Comparison of ENCODE assay signal across 26 cellular contexts in the genomic region with DNA sequence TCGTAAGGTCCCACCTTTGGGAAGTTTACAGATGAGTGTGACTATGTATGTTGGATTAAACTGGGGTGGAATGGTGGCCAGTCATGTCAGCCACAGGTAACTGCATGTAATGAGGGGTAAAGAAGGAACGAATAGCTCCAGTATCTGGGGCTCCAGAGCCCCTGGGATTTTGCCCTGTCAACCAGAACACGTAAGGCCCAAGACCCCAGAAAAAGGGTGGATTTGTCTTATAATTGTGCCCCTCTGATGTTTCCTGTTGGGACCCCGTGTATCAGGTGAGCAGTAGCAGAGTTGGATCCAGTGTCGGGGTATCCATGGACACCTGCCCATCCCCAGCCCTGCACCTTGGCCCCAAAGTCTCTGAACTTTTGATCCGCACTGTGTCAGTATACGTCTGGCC.
"Had no signal": no experiment of that assay in that cellular context is flagged by ENCODE, and none has a peak within 500 bp of the region (broad histone marks: within the 10 kb centered on the region; RNA-seq: fewer than 3 reads in every experiment).

No MANE protein-coding gene starts in this region.

- H3K27me3 ChIP-seq: brain microvascular endothelial cell had no signal

- H3K9me3 Mint-ChIP-seq: activated CD4-positive, alpha-beta memory T cell treated with anti-CD3 and anti-CD28 coated beads, Interleukin-2, amount 10 ng/mL, durations not matched to agents 7 days and 5 days; activated CD4-positive, alpha-beta T cell treated with anti-CD3 and anti-CD28 coated beads, Interleukin-2, amount 10 ng/mL, durations not matched to agents 7 days and 5 days; activated T-cell treated with anti-CD3 and anti-CD28 coated beads, Interleukin-2, amount 50 U/mL, for 24 hours; activated T-helper 17 cell treated with anti-CD3 and anti-CD28 coated beads, Interleukin-2, amount 50 U/mL, for 72 hours; central memory CD8-positive, alpha-beta T cell had no signal

- H3K4me3 Mint-ChIP-seq: activated CD4-positive, alpha-beta memory T cell treated with anti-CD3 and anti-CD28 coated beads, Interleukin-2, amount 10 ng/mL, durations not matched to agents 7 days and 5 days; activated CD4-positive, alpha-beta T cell treated with anti-CD3 and anti-CD28 coated beads, Interleukin-2, amount 10 ng/mL, durations not matched to agents 7 days and 5 days; activated naive CD8-positive, alpha-beta T cell; activated T-cell treated with anti-CD3 and anti-CD28 coated beads, Interleukin-2, amount 50 U/mL, for 24 hours; activated T-helper 17 cell treated with anti-CD3 and anti-CD28 coated beads, Interleukin-2, amount 50 U/mL, for 72 hours; central memory CD8-positive, alpha-beta T cell had no signal

- H3K27ac Mint-ChIP-seq: activated CD4-positive, alpha-beta memory T cell treated with anti-CD3 and anti-CD28 coated beads, Interleukin-2, amount 10 ng/mL, durations not matched to agents 7 days and 5 days; activated CD4-positive, alpha-beta T cell treated with anti-CD3 and anti-CD28 coated beads, Interleukin-2, amount 10 ng/mL, durations not matched to agents 7 days and 5 days; activated naive CD8-positive, alpha-beta T cell; activated T-cell treated with anti-CD3 and anti-CD28 coated beads, Interleukin-2, amount 50 U/mL, for 24 hours; activated T-helper 17 cell treated with anti-CD3 and anti-CD28 coated beads, Interleukin-2, amount 50 U/mL, for 72 hours had no signal

- FAIRE-seq: astrocyte, bronchial epithelial cell, frontal cortex had no signal

- H3K4me1 ChIP-seq: heart left ventricle had no signal

- H3K27ac ChIP-seq: brain microvascular endothelial cell, heart left ventricle had no signal

- H3K9me3 ChIP-seq: heart left ventricle had no signal

- ATAC-seq: activated T-helper 17 cell treated with anti-CD3 and anti-CD28 coated beads, Interleukin-2, amount 50 U/mL, for 72 hours; esophagus mucosa; heart left ventricle had no signal

- H3K36me3 Mint-ChIP-seq: activated naive CD8-positive, alpha-beta T cell had no signal

- H3K4me3 ChIP-seq: heart left ventricle had no signal

- DNase-seq: activated CD4-positive, alpha-beta memory T cell treated with anti-CD3 and anti-CD28 coated beads, Interleukin-2, amount 10 ng/mL, durations not matched to agents 7 days and 5 days; activated CD4-positive, alpha-beta T cell treated with anti-CD3 and anti-CD28 coated beads for 1 hour; activated CD4-positive, alpha-beta T cell treated with anti-CD3 and anti-CD28 coated beads for 4 hours; activated CD4-positive, alpha-beta T cell treated with anti-CD3 and anti-CD28 coated beads, Interleukin-2, amount 10 ng/mL, durations not matched to agents 7 days and 5 days; activated CD4-positive, alpha-beta T cell treated with anti-CD3 and anti-CD28 coated beads, Interleukin-2, amount 50 U/mL, for 4 hours; activated CD8-positive, alpha-beta memory T cell treated with anti-CD3 and anti-CD28 coated beads, Interleukin-2, amount 50 U/mL, for 48 hours; activated effector memory CD4-positive, alpha-beta T cell treated with Interleukin-2 at 50 U/mL for 16 hours; activated gamma-delta T cell treated with Interleukin-2 at 50 U/mL for 16 hours; activated naive CD4-positive, alpha-beta T cell treated with anti-CD3 and anti-CD28 coated beads, Interleukin-2, amount 50 U/mL, for 16 hours; activated naive CD4-positive, alpha-beta T cell treated with Interleukin-2 at 50 U/mL for 16 hours; activated T-cell treated with anti-CD3 and anti-CD28 coated beads for 4 hours; activated T-cell treated with anti-CD3 and anti-CD28 coated beads, Interleukin-2, amount 50 U/mL, for 24 hours; amniotic stem cell; anterior cingulate cortex; brain microvascular endothelial cell; effector CD8-positive, alpha-beta T cell; foreskin fibroblast; heart left ventricle; T-helper 2 cell had no signal

- H3K36me3 ChIP-seq: brain microvascular endothelial cell, heart left ventricle had no signal

- H3K4me1 Mint-ChIP-seq: activated CD4-positive, alpha-beta memory T cell treated with anti-CD3 and anti-CD28 coated beads, Interleukin-2, amount 10 ng/mL, durations not matched to agents 7 days and 5 days; activated CD4-positive, alpha-beta T cell treated with anti-CD3 and anti-CD28 coated beads, Interleukin-2, amount 10 ng/mL, durations not matched to agents 7 days and 5 days; central memory CD8-positive, alpha-beta T cell had no signal
